1 cellular context compared by ENCODE assay signal in the genomic region with DNA sequence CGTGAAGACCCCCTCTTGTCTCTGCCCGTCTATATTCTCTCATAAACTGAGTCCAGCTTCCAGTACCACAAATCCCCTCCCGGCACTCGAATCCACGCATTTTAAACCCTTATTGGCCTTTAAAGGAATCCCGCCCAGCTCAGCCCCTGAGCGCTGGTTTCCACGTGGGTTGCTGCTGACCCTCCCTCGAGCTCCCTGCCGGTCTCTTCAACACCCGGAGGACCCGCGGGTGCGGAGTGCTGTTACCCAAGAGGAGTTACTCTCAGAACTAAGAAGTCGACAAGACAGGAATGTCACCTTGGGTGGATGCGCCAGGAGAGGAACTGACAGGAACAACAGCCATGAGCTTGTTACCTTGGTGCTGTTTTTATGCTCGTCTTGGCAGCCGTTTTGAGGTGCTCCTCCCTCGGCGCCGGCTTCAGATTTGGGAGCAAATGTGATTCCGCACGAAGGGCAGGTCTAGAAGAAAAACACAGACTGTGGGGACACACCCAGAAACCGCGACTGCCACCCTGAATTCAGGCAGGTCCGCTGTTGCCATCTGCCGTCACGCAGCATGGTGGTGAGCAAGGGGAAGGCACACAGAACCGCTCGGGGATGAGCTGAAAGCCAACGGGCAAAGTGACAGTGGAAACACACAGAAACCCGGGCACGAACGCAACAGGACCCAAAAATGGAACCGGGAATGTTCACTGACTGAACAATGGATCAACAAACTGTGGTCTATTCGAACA.
TF ChIP-seq lines count a peak whose summit lies in the region.

No MANE protein-coding gene starts in this region.

TF ChIP-seq in GM23338, 12 proteins besides CTCF, POLR2A, EP300 and RAD21 (continued from another document):
- TF ChIP-seq ZNF462 (CRISPR knock-in tag; IDR thresholded peaks at IDR 0.05) (no peak), NANOG (IDR thresholded peaks at IDR 0.05; ENCODE audit: borderline replicate concordance) (no peak), ETS1 (IDR thresholded peaks at IDR 0.05) (no peak), JUNB (IDR thresholded peaks at IDR 0.05; ENCODE audit: unreplicated experiment) (no peak), ZNF331 (CRISPR knock-in tag; IDR thresholded peaks at IDR 0.05; ENCODE audit: low read depth) (no peak), STAT1 (IDR thresholded peaks at IDR 0.05; ENCODE audit: unreplicated experiment) (no peak), EZH2 (IDR thresholded peaks at IDR 0.05; ENCODE audit: low read depth, unreplicated experiment) (no peak), EZH2phosphoT487 (IDR thresholded peaks at IDR 0.05; ENCODE audit: unreplicated experiment) (no peak), ZNF114 (CRISPR knock-in tag; IDR thresholded peaks at IDR 0.05) (no peak)
- TF ChIP-seq, protein P1, sequence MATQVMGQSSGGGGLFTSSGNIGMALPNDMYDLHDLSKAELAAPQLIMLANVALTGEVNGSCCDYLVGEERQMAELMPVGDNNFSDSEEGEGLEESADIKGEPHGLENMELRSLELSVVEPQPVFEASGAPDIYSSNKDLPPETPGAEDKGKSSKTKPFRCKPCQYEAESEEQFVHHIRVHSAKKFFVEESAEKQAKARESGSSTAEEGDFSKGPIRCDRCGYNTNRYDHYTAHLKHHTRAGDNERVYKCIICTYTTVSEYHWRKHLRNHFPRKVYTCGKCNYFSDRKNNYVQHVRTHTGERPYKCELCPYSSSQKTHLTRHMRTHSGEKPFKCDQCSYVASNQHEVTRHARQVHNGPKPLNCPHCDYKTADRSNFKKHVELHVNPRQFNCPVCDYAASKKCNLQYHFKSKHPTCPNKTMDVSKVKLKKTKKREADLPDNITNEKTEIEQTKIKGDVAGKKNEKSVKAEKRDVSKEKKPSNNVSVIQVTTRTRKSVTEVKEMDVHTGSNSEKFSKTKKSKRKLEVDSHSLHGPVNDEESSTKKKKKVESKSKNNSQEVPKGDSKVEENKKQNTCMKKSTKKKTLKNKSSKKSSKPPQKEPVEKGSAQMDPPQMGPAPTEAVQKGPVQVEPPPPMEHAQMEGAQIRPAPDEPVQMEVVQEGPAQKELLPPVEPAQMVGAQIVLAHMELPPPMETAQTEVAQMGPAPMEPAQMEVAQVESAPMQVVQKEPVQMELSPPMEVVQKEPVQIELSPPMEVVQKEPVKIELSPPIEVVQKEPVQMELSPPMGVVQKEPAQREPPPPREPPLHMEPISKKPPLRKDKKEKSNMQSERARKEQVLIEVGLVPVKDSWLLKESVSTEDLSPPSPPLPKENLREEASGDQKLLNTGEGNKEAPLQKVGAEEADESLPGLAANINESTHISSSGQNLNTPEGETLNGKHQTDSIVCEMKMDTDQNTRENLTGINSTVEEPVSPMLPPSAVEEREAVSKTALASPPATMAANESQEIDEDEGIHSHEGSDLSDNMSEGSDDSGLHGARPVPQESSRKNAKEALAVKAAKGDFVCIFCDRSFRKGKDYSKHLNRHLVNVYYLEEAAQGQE (IDR thresholded peaks at IDR 0.05; ENCODE audit: unreplicated experiment) = no peak
TF ChIP-seq in GM23338: peak in this region for 0.
